ENCODE assay signal across 1 cellular context in the genomic region with DNA sequence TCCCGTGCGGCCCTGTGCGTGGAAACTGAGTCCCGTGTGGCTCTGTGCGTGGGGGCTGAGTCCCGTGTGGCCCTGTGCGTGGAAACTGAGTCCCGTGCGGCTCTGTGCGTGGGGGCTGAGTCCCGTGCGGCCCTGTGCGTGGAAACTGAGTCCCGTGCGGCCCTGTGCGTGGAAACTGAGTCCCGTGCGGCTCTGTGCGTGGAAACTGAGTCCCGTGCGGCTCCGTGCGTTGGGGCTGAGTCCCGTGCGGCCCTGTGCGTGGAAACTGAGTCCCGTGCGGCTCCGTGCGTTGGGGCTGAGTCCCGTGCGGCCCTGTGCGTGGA. TPM values are rescaled to one million over a fixed set of nuclear protein-coding genes. Genes with fewer than 3 reads are reported as not detected.
"Had no signal": no experiment of that assay in that cellular context is flagged by ENCODE, and none has a peak within 500 bp of the region (broad histone marks: within the 10 kb centered on the region; RNA-seq: fewer than 3 reads in every experiment).

No MANE protein-coding gene starts in this region.

RNA-seq across cellular contexts. Expression of a gene that starts 43.8 kb away (rescaled TPM):
- total RNA-seq: bronchial epithelial cell had no signal
